In the genomic region with DNA sequence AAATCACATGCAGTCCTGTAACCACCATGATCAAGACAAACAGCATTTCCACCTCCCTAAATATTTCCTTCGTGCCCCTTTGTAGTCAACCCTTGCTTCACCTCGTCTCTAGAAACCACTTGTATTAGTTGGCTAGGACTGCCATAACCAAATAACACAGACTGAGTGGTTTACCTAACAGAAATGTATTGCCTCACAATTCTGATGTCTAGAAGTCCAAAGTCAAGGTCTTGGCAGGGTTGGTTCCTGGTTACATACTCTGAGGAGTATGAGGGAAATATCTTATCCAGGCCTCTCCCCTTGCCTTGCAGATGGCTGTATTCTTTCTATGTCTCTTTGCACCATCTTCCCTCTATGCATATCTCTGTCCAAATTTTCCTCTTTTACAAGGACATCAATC, we compare ENCODE assay signal across 20 cellular contexts.
"Had no signal": no experiment of that assay in that cellular context is flagged by ENCODE, and none has a peak within 500 bp of the region (broad histone marks: within the 10 kb centered on the region; RNA-seq: fewer than 3 reads in every experiment).

No MANE protein-coding gene starts in this region.

- DNase-seq: activated B cell treated with CpG ODN at 0.5 μM for 24 hours; activated CD4-positive, alpha-beta T cell treated with anti-CD3 and anti-CD28 coated beads for 1 hour; activated CD4-positive, alpha-beta T cell treated with anti-CD3 and anti-CD28 coated beads, Interleukin-2, amount 10 ng/mL, durations not matched to agents 24 days and 14 days; activated CD4-positive, alpha-beta T cell treated with anti-CD3 and anti-CD28 coated beads, Interleukin-2, amount 50 U/mL, for 48 hours; activated CD8-positive, alpha-beta memory T cell treated with anti-CD3 and anti-CD28 coated beads, Interleukin-2, amount 10 ng/mL, durations not matched to agents 7 days and 5 days; activated effector memory CD4-positive, alpha-beta T cell treated with anti-CD3 and anti-CD28 coated beads, Interleukin-2, amount 50 U/mL, for 16 hours; activated naive CD4-positive, alpha-beta T cell treated with Interleukin-2 at 50 U/mL for 16 hours; activated T-cell treated with anti-CD3 and anti-CD28 coated beads, Interleukin-2, amount 50 U/mL, for 24 hours; amygdala; Karpas-422; MM.1S; NCI-H1105 treated with DMSO at 0.1 percent for 48 hours; NCI-H1436 treated with DMSO at 0.1 percent for 48 hours; NCI-H187 treated with DMSO at 0.1 percent for 48 hours; NCI-H2081 treated with DMSO at 0.1 percent for 48 hours; NCI-H446; NCI-H524; PC-3; SHP77 treated with DMSO at 0.1 percent for 48 hours; T-helper 9 cell had no signal

- ATAC-seq: activated CD8-positive, alpha-beta memory T cell treated with anti-CD3 and anti-CD28 coated beads, Interleukin-2, amount 10 ng/mL, durations not matched to agents 7 days and 5 days; PC-3 had no signal
